1 cellular context compared by ENCODE assay signal in genomic region chr4:157997296-157997695, GRCh38.
A peak's percentile ranks its signal among the peaks of the same experiment; 100 is the strongest.
TF ChIP-seq lines count a peak whose summit lies in the region.

No MANE protein-coding gene starts in this region.

TF ChIP-seq in HepG2, 621 proteins besides CTCF, POLR2A, EP300 and RAD21 (continued from another document):
- TF ChIP-seq ZMYM4 (CRISPR knock-in tag; IDR thresholded peaks at IDR 0.05) (peak; percentile 30; the same call in 1 of the 2 replicates), ZFP62 (CRISPR knock-in tag; IDR thresholded peaks at IDR 0.05) (no peak), ZNF292 (CRISPR knock-in tag; IDR thresholded peaks at IDR 0.05; ENCODE audit: borderline replicate concordance, low read depth) (no peak), ZBTB34 (CRISPR knock-in tag; IDR thresholded peaks at IDR 0.05) (peak; percentile 19; the same call in 1 of the 2 replicates), POGZ (CRISPR knock-in tag; IDR thresholded peaks at IDR 0.05) (0 out of 2 replicates have a peak, but pooled peaks have one; percentile 2), ZBTB7B (CRISPR knock-in tag; IDR thresholded peaks at IDR 0.05) (no peak), ZNF687 (CRISPR knock-in tag; IDR thresholded peaks at IDR 0.05) (no peak), ESRRA (CRISPR knock-in tag; IDR thresholded peaks at IDR 0.05; ENCODE audit: low read depth) (no peak), SOX5 (CRISPR knock-in tag; IDR thresholded peaks at IDR 0.05; ENCODE audit: borderline replicate concordance) (peak; percentile 52; the same call in 1 of the 2 replicates), MEF2D (CRISPR knock-in tag; IDR thresholded peaks at IDR 0.05) (no peak), PATZ1 (CRISPR knock-in tag; IDR thresholded peaks at IDR 0.05) (no peak), YY1 (IDR thresholded peaks at IDR 0.05; ENCODE audit: insufficient read depth, insufficient replicate concordance, low read depth, low read length) (no peak), NCOA2 (CRISPR knock-in tag; IDR thresholded peaks at IDR 0.05) (peak; percentile 42; the same call in 1 of the 2 replicates), FOXP1 (IDR thresholded peaks at IDR 0.05) (no peak), FOXP1 (CRISPR knock-in tag; IDR thresholded peaks at IDR 0.05) (peak; percentile 9; the same call in 1 of the 2 replicates), WIZ (CRISPR knock-in tag; IDR thresholded peaks at IDR 0.05) (no peak), ZNF780A (CRISPR knock-in tag; IDR thresholded peaks at IDR 0.05) (no peak), SATB2 (CRISPR knock-in tag; IDR thresholded peaks at IDR 0.05) (no peak), FIP1L1 (IDR thresholded peaks at IDR 0.05; ENCODE audit: borderline replicate concordance, insufficient read depth, low read depth, low read length) (no peak), ZNF296 (CRISPR knock-in tag; conservative IDR thresholded peaks at IDR 0.05) (no peak), PAXIP1 (CRISPR knock-in tag; conservative IDR thresholded peaks at IDR 0.05) (peak; percentile 57), SOX13 (IDR thresholded peaks at IDR 0.05) (no peak), SOX13 (CRISPR knock-in tag; conservative IDR thresholded peaks at IDR 0.05 in 1 of 2, IDR thresholded peaks at IDR 0.05 in 1 of 2) (peak in 1 of 2 experiments; percentile 80; a peak in 2 of 4 replicates), CREM (IDR thresholded peaks at IDR 0.05) (0 out of 2 replicates have a peak, but pooled peaks have one; percentile 27), CREM (CRISPR knock-in tag; IDR thresholded peaks at IDR 0.05) (no peak), ZNF12 (CRISPR knock-in tag; IDR thresholded peaks at IDR 0.05) (peak; percentile 56; the same call in 1 of the 2 replicates), FOXA3 (CRISPR knock-in tag; IDR thresholded peaks at IDR 0.05) (0 out of 2 replicates have a peak, but pooled peaks have one; percentile 17), ARID5B (CRISPR knock-in tag; IDR thresholded peaks at IDR 0.05) (peak; percentile 41), HOXA7 (CRISPR knock-in tag; IDR thresholded peaks at IDR 0.05) (no peak), SYNCRIP (IDR thresholded peaks at IDR 0.05; ENCODE audit: insufficient read depth, low read depth, low read length) (no peak)
